Comparison of ENCODE assay signal across 17 cellular contexts in the genomic region with DNA sequence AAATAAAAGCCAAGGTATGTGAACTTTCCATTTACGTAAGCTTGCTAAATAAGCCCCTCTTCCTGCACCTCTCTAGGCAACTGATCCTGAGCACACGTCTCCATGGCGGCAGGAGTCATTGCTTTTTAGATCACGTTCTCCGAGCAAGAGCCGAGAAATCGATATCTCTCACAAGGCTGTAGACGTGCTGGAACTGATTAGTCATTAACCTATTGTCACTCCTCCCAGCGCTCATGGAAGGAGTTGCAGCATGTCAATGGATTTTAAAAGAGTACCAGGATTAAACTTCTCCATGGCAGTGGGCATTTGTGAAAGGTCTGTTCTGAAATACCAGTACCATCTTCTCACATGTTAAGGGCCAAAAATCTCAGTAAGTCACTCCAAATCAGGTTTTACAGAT. TPM values are rescaled to one million over a fixed set of nuclear protein-coding genes. Genes with fewer than 3 reads are reported as not detected.
DNase-seq lines count a peak whose midpoint lies in the region; ATAC-seq, FAIRE-seq and TF ChIP-seq lines count a peak whose summit lies in the region.
"Had no signal": no experiment of that assay in that cellular context is flagged by ENCODE, and none has a peak within 500 bp of the region (broad histone marks: within the 10 kb centered on the region; RNA-seq: fewer than 3 reads in every experiment).

No MANE protein-coding gene starts in this region.

- no peak overlapping the region for H3K4me3 ChIP-seq in astrocyte (ENCODE audit: insufficient read depth, low read depth, low read length)
- no peak overlapping the region for H3K4me3 ChIP-seq in gastroesophageal sphincter
- H3K4me3 ChIP-seq: A549, heart right ventricle, skin epidermis had no signal

- H3K4me1 Mint-ChIP-seq in astrocyte (ENCODE audit: low read depth, unreplicated experiment), result no peaks in the 10 kb centered on the region
- H3K4me1 Mint-ChIP-seq: CD8-positive, alpha-beta memory T cell had no signal

- no peaks in the 10 kb centered on the region for H3K27me3 Mint-ChIP-seq in astrocyte (ENCODE audit: low read depth, unreplicated experiment)

- TF ChIP-seq EP300 in gastroesophageal sphincter (IDR thresholded peaks at IDR 0.05), result no peak

- H3K9me3 Mint-ChIP-seq in astrocyte (ENCODE audit: unreplicated experiment), result no peaks in the 10 kb centered on the region
- H3K9me3 Mint-ChIP-seq: stimulated activated naive CD8-positive, alpha-beta T cell treated with anti-CD3 and anti-CD28 coated beads, Interleukin-15, Interleukin-2, amounts not matched to agents 100 ng/mL and 50 ng/mL, for 24 hours had no signal

- no peak overlapping the region for H3K4me2 ChIP-seq in astrocyte (ENCODE audit: low read length)
- H3K4me2 ChIP-seq: A549 had no signal

- no peaks in the 10 kb centered on the region for H3K36me3 Mint-ChIP-seq in astrocyte (ENCODE audit: low read depth, unreplicated experiment)
- H3K36me3 Mint-ChIP-seq: CD8-positive, alpha-beta memory T cell had no signal

- H3K9me3 ChIP-seq in astrocyte (ENCODE audit: insufficient read depth, low read depth, low read length) (no peaks in the 10 kb centered on the region), gastroesophageal sphincter (no peaks in the 10 kb centered on the region)
- H3K9me3 ChIP-seq: A549, heart right ventricle had no signal

- H2AFZ ChIP-seq in astrocyte (ENCODE audit: low read depth, low read length), result peak overlapping the region; percentile 55

- no peaks in the 10 kb centered on the region for H3K36me3 ChIP-seq in astrocyte (ENCODE audit: insufficient read depth, low read length)
- no peaks in the 10 kb centered on the region for H3K36me3 ChIP-seq in gastroesophageal sphincter
- H3K36me3 ChIP-seq: heart right ventricle had no signal

- H3K79me2 ChIP-seq in astrocyte (ENCODE audit: insufficient read depth, low read length), result no peaks in the 10 kb centered on the region

- DNase-seq in NCI-H2227 (lab: John Stamatoyannopoulos, UW; ENCODE audit: unreplicated experiment) (peak; percentile 10), NCI-H2227 treated with DMSO at 0.1 percent for 48 hours (lab: John Stamatoyannopoulos, UW) (no peak), astrocyte (ENCODE audit: low read depth) (peak; percentile 12), left colon (no peak), urothelium cell line (ENCODE audit: low spot score) (peak; percentile 63), foreskin melanocyte (no peak), G401 (ENCODE audit: low spot score) (no peak)
- DNase-seq: activated CD4-positive, alpha-beta T cell treated with anti-CD3 and anti-CD28 coated beads, Interleukin-2, amount 50 U/mL, for 4 hours; activated T-cell treated with anti-CD3 and anti-CD28 coated beads, Interleukin-2, amount 50 U/mL, for 48 hours; CD8-positive, alpha-beta memory T cell; heart right ventricle; NCI-H446 treated with DMSO at 0.1 percent for 48 hours; T-helper 9 cell had no signal

- no peak overlapping the region for H3K9ac ChIP-seq in astrocyte (ENCODE audit: low read length)

- H3K27me3 ChIP-seq in astrocyte (ENCODE audit: insufficient read depth, low read length) (peaks cover 9% of the 10 kb centered on the region), gastroesophageal sphincter (peaks cover 18% of the 10 kb centered on the region)

- H3K4me3 Mint-ChIP-seq in astrocyte (ENCODE audit: unreplicated experiment), result no peak overlapping the region
- H3K4me3 Mint-ChIP-seq: CD8-positive, alpha-beta memory T cell; stimulated activated naive CD8-positive, alpha-beta T cell treated with anti-CD3 and anti-CD28 coated beads, Interleukin-15, Interleukin-2, amounts not matched to agents 100 ng/mL and 50 ng/mL, for 24 hours had no signal

- intact Hi-C loops in left colon (cut with DNase I, micrococcal nuclease), result no loop called here

- WGBS in gastroesophageal sphincter (ENCODE audit: low coverage in 1 of 2), 2 donors, result 81 to 96% methylated on average over 9 of the region's 9 CpGs

- H3K27ac ChIP-seq in astrocyte (ENCODE audit: low read depth, low read length) (no peak overlapping the region), gastroesophageal sphincter (no peak overlapping the region)
- H3K27ac ChIP-seq: A549, heart right ventricle, skin epidermis had no signal

- H3K4me1 ChIP-seq in astrocyte (ENCODE audit: insufficient read depth, low read length) (no peaks in the 10 kb centered on the region), gastroesophageal sphincter (peaks cover 0 to 21% (median 5%) of the 10 kb centered on the region in 3 donors)
- H3K4me1 ChIP-seq: A549 had no signal

- in situ Hi-C loops in G401 (cut with HindIII; ENCODE audit: low sequenced_read_pairs), result no loop called here

- no peak for FAIRE-seq in astrocyte (lab: Jason Lieb, UNC)
- FAIRE-seq in urothelium cell line (lab: Jason Lieb, UNC), result no peak
- FAIRE-seq: A549 had no signal

- H3K27ac Mint-ChIP-seq in astrocyte (ENCODE audit: unreplicated experiment), result peak overlapping the region; percentile 9
- H3K27ac Mint-ChIP-seq: CD8-positive, alpha-beta memory T cell; stimulated activated naive CD8-positive, alpha-beta T cell treated with anti-CD3 and anti-CD28 coated beads, Interleukin-15, Interleukin-2, amounts not matched to agents 100 ng/mL and 50 ng/mL, for 24 hours had no signal

- ATAC-seq in left colon, result peak; percentile 79
- ATAC-seq in gastroesophageal sphincter, result no peak
- ATAC-seq: A549, heart right ventricle had no signal

- H4K20me1 ChIP-seq in astrocyte (ENCODE audit: insufficient read depth, low read length), result no peaks in the 10 kb centered on the region

- TF ChIP-seq CTCF in astrocyte (IDR thresholded peaks at IDR 0.05; ENCODE audit: insufficient read depth, low read depth, low read length), result peak; percentile 11
- TF ChIP-seq CTCF in gastroesophageal sphincter (IDR thresholded peaks at IDR 0.05), result no peak

- TF ChIP-seq POLR2A in gastroesophageal sphincter (IDR thresholded peaks at IDR 0.05), result no peak

RNA-seq across cellular contexts. Expression of gene ADCY2, which starts 4.7 kb away (rescaled TPM):
- total RNA-seq in astrocyte (3.7 and 5.7 TPM in 2 replicates), left colon (1 to 10 TPM in 1 of 2 donors, under 1 TPM in 1; 0.52 to 2.3 TPM), gastroesophageal sphincter (10 to 100 TPM in 2 of 4 donors, 1 to 10 TPM in 2; 5.8 to 15.9 (median 8.9) TPM)
- 0.03 TPM in 1 of 2 replicates, not detected in the other for total RNA-seq in G401 (2014; rRNA removed; shearing (Covaris generic))
- total RNA-seq: CD8-positive, alpha-beta memory T cell had no signal

Comparison
In these comparisons a context has a peak if more than half of its experiments do, and no peak if none do; other contexts are left out.
1. DNase-seq: peak in NCI-H2227 (single experiment), astrocyte (single experiment) and urothelium cell line (single experiment); none in NCI-H2227 treated with DMSO at 0.1 percent for 48 hours (single experiment), left colon (0 of 2), foreskin melanocyte (single experiment) and G401 (single experiment).